ENCODE assay signal across 8 cellular contexts in genomic region chr17:63549289-63549945, GRCh38. TPM values are rescaled to one million over a fixed set of nuclear protein-coding genes. Genes with fewer than 3 reads are reported as not detected.
DNase-seq lines count a peak whose midpoint lies in the region; ATAC-seq and TF ChIP-seq lines count a peak whose summit lies in the region.

No MANE protein-coding gene starts in this region.

- no peaks in the 10 kb centered on the region for H3K27me3 Mint-ChIP-seq in activated naive CD4-positive, alpha-beta T cell treated with anti-CD3 and anti-CD28 coated beads for 36 hours (ENCODE audit: low read depth)

- H3K4me3 Mint-ChIP-seq in activated naive CD4-positive, alpha-beta T cell treated with anti-CD3 and anti-CD28 coated beads for 36 hours = peak overlapping the region; percentile 82

- peaks cover 12% of the 10 kb centered on the region for H3K36me3 Mint-ChIP-seq in activated naive CD4-positive, alpha-beta T cell treated with anti-CD3 and anti-CD28 coated beads for 36 hours (ENCODE audit: low read depth)

- peak overlapping the region; percentile 94 for H3K27ac Mint-ChIP-seq in activated naive CD4-positive, alpha-beta T cell treated with anti-CD3 and anti-CD28 coated beads for 36 hours

- H3K9me3 Mint-ChIP-seq in activated naive CD4-positive, alpha-beta T cell treated with anti-CD3 and anti-CD28 coated beads for 36 hours = no peaks in the 10 kb centered on the region

- no peaks in the 10 kb centered on the region for H3K9me3 ChIP-seq in testis

- no peaks in the 10 kb centered on the region for H3K36me3 ChIP-seq in testis (ENCODE audit: low read depth, missing control alignments)

- no peak for DNase-seq in activated naive CD4-positive, alpha-beta T cell treated with anti-CD3 and anti-CD28 coated beads for 36 hours
- DNase-seq in activated naive CD4-positive, alpha-beta T cell treated with Interleukin-2 at 50 U/mL for 16 hours = no peak
- DNase-seq in testis = no peak
- no peak for DNase-seq in NOMO-1 treated with DMSO at 0.1 percent for 48 hours (lab: John Stamatoyannopoulos, UW; ENCODE audit: unreplicated experiment)
- no peak for DNase-seq in AG20443 (ENCODE audit: low spot score)

- H3K27ac ChIP-seq in adipose tissue (ENCODE audit: low read depth, low read length) (peak overlapping the region; percentile 1), layer of hippocampus (ENCODE audit: low read depth, low read length) (peak overlapping the region; percentile 78), testis (peak overlapping the region; percentile 90 to 92)

- H3K4me3 ChIP-seq in testis = peak overlapping the region; percentile 84 to 94

- TF ChIP-seq POLR2A in testis (IDR thresholded peaks at IDR 0.05) = no peak

- peaks cover 25% of the 10 kb centered on the region for H3K4me1 Mint-ChIP-seq in activated naive CD4-positive, alpha-beta T cell treated with anti-CD3 and anti-CD28 coated beads for 36 hours (ENCODE audit: low read depth)

- intact Hi-C loops in activated naive CD4-positive, alpha-beta T cell treated with anti-CD3 and anti-CD28 coated beads for 36 hours (cut with micrococcal nuclease) = no loop called here
- intact Hi-C loops in testis (cut with DNase I; ENCODE audit: low total_unique reads) = loop anchor here (10.0 kb wide), 1 partner anchor 115 kb away; no protein-coding TSS in a partner anchor

- ATAC-seq in HG03439 (IDR thresholded peaks at IDR 0.05; ENCODE audit: unreplicated experiment) = peak; percentile 10

- CTCF ChIA-PET in activated naive CD4-positive, alpha-beta T cell treated with anti-CD3 and anti-CD28 coated beads for 36 hours (lab: Charles Lee) = interaction anchor here (0.6 to 1.2 kb wide), 5 partner anchors 29 to 122 kb away, joined by 3 to 7 read pairs (median 5); no protein-coding TSS in a partner anchor

- 17 to 18% (median 17%) methylated on average over 18 of the region's 18 CpGs for WGBS in adipose tissue, 3 donors
- 20 to 22% methylated on average over 13 of the region's 18 CpGs for WGBS in testis, 2 donors

- no peak for TF ChIP-seq CTCF in testis (IDR thresholded peaks at IDR 0.05)

- H3K27me3 ChIP-seq in layer of hippocampus (ENCODE audit: control insufficient read depth, insufficient read depth, low read length) (no peaks in the 10 kb centered on the region), testis (no peaks in the 10 kb centered on the region)

- H3K4me1 ChIP-seq in testis = peaks cover 17% of the 10 kb centered on the region

RNA-seq across cellular contexts. Expression of gene DCAF7, which starts 0.9 kb away (rescaled TPM):
- 100 to 1,000 TPM; 102 to 103 TPM for total RNA-seq in activated naive CD4-positive, alpha-beta T cell treated with anti-CD3 and anti-CD28 coated beads for 36 hours
- polyA plus RNA-seq in adipose tissue (10 to 100 TPM; 12.9 to 21.1 (median 18.2) TPM), testis (ENCODE audit: insufficient read depth, low read depth, low replicate concordance) (164 TPM)
- 10 to 100 TPM; 51.7 to 66.8 TPM for total RNA-seq in testis

RNA-seq across cellular contexts. Expression of gene KCNH6, which starts 26.3 kb away (rescaled TPM):
- not detected for total RNA-seq in activated naive CD4-positive, alpha-beta T cell treated with anti-CD3 and anti-CD28 coated beads for 36 hours
- polyA plus RNA-seq in adipose tissue (under 1 TPM in 2 of 3 donors, not detected in 1; 0.06 to 0.92 TPM), testis (ENCODE audit: insufficient read depth, low read depth, low replicate concordance) (1.7 TPM)
- total RNA-seq in testis = under 1 TPM; 0.79 to 0.99 TPM

RNA-seq across cellular contexts. Expression of gene TACO1, which starts 51.3 kb away (rescaled TPM):
- total RNA-seq in activated naive CD4-positive, alpha-beta T cell treated with anti-CD3 and anti-CD28 coated beads for 36 hours = 10 to 100 TPM; 27.6 to 28.9 TPM
- polyA plus RNA-seq in adipose tissue (10 to 100 TPM; 11.5 to 18.9 (median 17.8) TPM), testis (ENCODE audit: insufficient read depth, low read depth, low replicate concordance) (28.0 TPM)
- total RNA-seq in testis = 10 to 100 TPM; 19.2 to 22.3 TPM

Comparison
In these comparisons a context has a peak if more than half of its experiments do, and no peak if none do; other contexts are left out.
1. H3K27ac ChIP-seq: peak in every context shown above with its lines; median percentile 91 in testis; 78 in layer of hippocampus; 1 in adipose tissue.